ENCODE assay signal across 8 cellular contexts in genomic region chr1:154186177-154186576, GRCh38. TPM values are rescaled to one million over a fixed set of nuclear protein-coding genes. Genes with fewer than 3 reads are reported as not detected.
DNase-seq lines count a peak whose midpoint lies in the region; ATAC-seq and TF ChIP-seq lines count a peak whose summit lies in the region.

No MANE protein-coding gene starts in this region.

- H3K27ac Mint-ChIP-seq in activated naive CD8-positive, alpha-beta T cell: no peak overlapping the region
- peak overlapping the region in 2 of 6 donors; percentile 25 to 27 for H3K27ac Mint-ChIP-seq in immature natural killer cell

- no peak overlapping the region for H3K9ac ChIP-seq in MM.1S (ENCODE audit: low read length)

- H3K4me2 ChIP-seq in DOHH2 (ENCODE audit: low read length) (no peak overlapping the region), MM.1S (ENCODE audit: low read depth, low read length) (peak overlapping the region; percentile 35)

- TF ChIP-seq CTCF in DOHH2 (IDR thresholded peaks at IDR 0.05; ENCODE audit: low read depth, low read length, poor library complexity, severe bottlenecking): peak; percentile 84
- TF ChIP-seq CTCF in MM.1S (IDR thresholded peaks at IDR 0.05; ENCODE audit: low read length): peak; percentile 96

- H3K4me1 Mint-ChIP-seq in activated naive CD8-positive, alpha-beta T cell (ENCODE audit: low read depth): peaks cover 10% of the 10 kb centered on the region
- H3K4me1 Mint-ChIP-seq in immature natural killer cell: peaks cover 22 to 24% of the 10 kb centered on the region in 2 donors

- H3K27me3 ChIP-seq in DOHH2 (ENCODE audit: control insufficient read depth, low read length) (peaks cover 11% of the 10 kb centered on the region), MM.1S (replicated peaks; ENCODE audit: insufficient read depth, low read length) (no peaks in the 10 kb centered on the region)

- no peak overlapping the region for H3K4me3 ChIP-seq in DOHH2 (ENCODE audit: low read length)
- H3K4me3 ChIP-seq in MM.1S (ENCODE audit: low read length): no peak overlapping the region

- H3K9me2 ChIP-seq in DOHH2 (replicated peaks; ENCODE audit: control insufficient read depth, low read length) (no peaks in the 10 kb centered on the region), MM.1S (replicated peaks; ENCODE audit: insufficient read depth, low read length) (no peaks in the 10 kb centered on the region)

- H3K9me3 ChIP-seq in DOHH2 (ENCODE audit: control insufficient read depth, insufficient read depth, low read length) (no peaks in the 10 kb centered on the region), MM.1S (replicated peaks; ENCODE audit: insufficient read depth, low read length) (no peaks in the 10 kb centered on the region)

- DNase-seq in MM.1S: peak; percentile 87
- peak; percentile 79 for DNase-seq in SKM-1 (lab: John Stamatoyannopoulos, UW; ENCODE audit: unreplicated experiment)
- peak; percentile 17 to 40 (median 30) for DNase-seq in immature natural killer cell
- DNase-seq in stimulated activated CD8-positive, alpha-beta memory T cell treated with anti-CD3 and anti-CD28 coated beads, Interleukin-15, amount 100 ng/mL, for 1 hour (ENCODE audit: low read depth): peak; percentile 34
- DNase-seq in posterior vena cava (ENCODE audit: low spot score): no peak

- intact Hi-C loops in posterior vena cava (cut with DNase I): no loop called here

- H3K27me3 Mint-ChIP-seq in activated naive CD8-positive, alpha-beta T cell: no peaks in the 10 kb centered on the region
- H3K27me3 Mint-ChIP-seq in immature natural killer cell (ENCODE audit: low read depth in 3 of 3): peaks cover 1 to 17% (median 15%) of the 10 kb centered on the region in 3 donors

- H3K4me1 ChIP-seq in DOHH2 (ENCODE audit: control insufficient read depth, low read length) (peaks cover 14% of the 10 kb centered on the region), MM.1S (ENCODE audit: low read length) (peaks cover 25% of the 10 kb centered on the region)

- H3K9me3 Mint-ChIP-seq in activated naive CD8-positive, alpha-beta T cell (ENCODE audit: low read depth): no peaks in the 10 kb centered on the region
- H3K9me3 Mint-ChIP-seq in immature natural killer cell: peaks cover 0 to 2% (median 0%) of the 10 kb centered on the region in 6 donors

- peaks cover 18% of the 10 kb centered on the region for H3K79me2 ChIP-seq in DOHH2 (ENCODE audit: control insufficient read depth, low read length)
- peaks cover 18% of the 10 kb centered on the region for H3K79me2 ChIP-seq in MM.1S (ENCODE audit: low read length)

- peaks cover 5% of the 10 kb centered on the region for H3K36me3 Mint-ChIP-seq in activated naive CD8-positive, alpha-beta T cell
- peaks cover 0 to 4% (median 3%) of the 10 kb centered on the region in 3 donors for H3K36me3 Mint-ChIP-seq in immature natural killer cell

- H2AFZ ChIP-seq in MM.1S (ENCODE audit: low read length): peak overlapping the region; percentile 33

- no peaks in the 10 kb centered on the region for H3F3A ChIP-seq in DOHH2 (ENCODE audit: control insufficient read depth, insufficient read depth)
- H3F3A ChIP-seq in MM.1S (ENCODE audit: insufficient read depth, low read length): peaks cover 40% of the 10 kb centered on the region

- ATAC-seq in HG03565 (IDR thresholded peaks at IDR 0.05; ENCODE audit: unreplicated experiment): no peak

- peaks cover 8% of the 10 kb centered on the region; the same call in 1 of the 2 replicates for H4K20me1 ChIP-seq in DOHH2 (ENCODE audit: control insufficient read depth, insufficient read depth, low read depth, low read length)
- peaks cover 8% of the 10 kb centered on the region for H4K20me1 ChIP-seq in MM.1S (ENCODE audit: insufficient read depth, low read length)

- H3K36me3 ChIP-seq in DOHH2 (ENCODE audit: control insufficient read depth, low read length) (peaks cover 11% of the 10 kb centered on the region), MM.1S (replicated peaks; ENCODE audit: insufficient read depth, low read length) (no peaks in the 10 kb centered on the region)

- peak overlapping the region; percentile 4 for H3K4me3 Mint-ChIP-seq in activated naive CD8-positive, alpha-beta T cell
- H3K4me3 Mint-ChIP-seq in immature natural killer cell: no peak overlapping the region

- H3K27ac ChIP-seq in DOHH2 (ENCODE audit: low read depth, low read length) (no peak overlapping the region), MM.1S (ENCODE audit: low read length) (peak overlapping the region; percentile 58; the same call in 1 of the 2 replicates)

RNA-seq across cellular contexts. Expression of gene TPM3, which starts 5.7 kb away (rescaled TPM):
- 1,000 to 10,000 TPM; 1,142 to 1,239 (median 1,223) TPM for polyA plus RNA-seq in immature natural killer cell
- 100 to 1,000 TPM; 177 to 189 TPM for total RNA-seq in posterior vena cava

RNA-seq across cellular contexts. Expression of gene CFAP141, which starts 20.0 kb away (rescaled TPM):
- not detected for polyA plus RNA-seq in immature natural killer cell
- not detected for total RNA-seq in posterior vena cava

RNA-seq across cellular contexts. Expression of gene NUP210L, which starts 31.3 kb away (rescaled TPM):
- polyA plus RNA-seq in immature natural killer cell: under 1 TPM in 1 of 3 donors, not detected in 2; 0.13 TPM
- under 1 TPM; 0.05 to 0.14 TPM for total RNA-seq in posterior vena cava

RNA-seq across cellular contexts. Expression of gene UBAP2L, which starts 34.6 kb away (rescaled TPM):
- 10 to 100 TPM; 23.1 to 72.4 (median 52.4) TPM for polyA plus RNA-seq in immature natural killer cell
- total RNA-seq in posterior vena cava: 100 to 1,000 TPM in 1 of 2 donors, 10 to 100 TPM in 1; 94.2 to 104 TPM
